12 cellular contexts compared by ENCODE assay signal in the genomic region with DNA sequence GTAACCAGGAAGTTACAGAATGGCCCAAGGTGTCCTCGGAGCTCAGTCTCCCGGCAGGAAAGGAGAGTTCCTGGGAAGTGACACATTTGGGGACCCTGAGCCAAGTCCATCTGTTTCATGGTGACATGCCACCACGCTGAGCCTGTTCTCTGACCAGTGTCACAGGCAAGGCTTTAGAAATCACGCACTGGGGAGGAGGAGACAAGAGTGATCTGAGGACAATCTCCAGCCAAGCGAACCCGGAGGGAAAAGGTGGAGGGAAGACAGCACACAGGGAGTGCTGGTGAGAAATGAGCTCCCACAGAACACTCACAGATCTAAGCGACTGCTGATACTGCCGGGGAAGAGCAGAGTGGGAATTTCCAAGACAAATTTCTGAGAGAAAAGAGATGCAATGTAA. TPM values are rescaled to one million over a fixed set of nuclear protein-coding genes. Genes with fewer than 3 reads are reported as not detected.
A peak's percentile ranks its signal among the peaks of the same experiment; 100 is the strongest.
DNase-seq lines count a peak whose midpoint lies in the region; ATAC-seq and TF ChIP-seq lines count a peak whose summit lies in the region.
"Not testable (repeated sequence)": the region's sequence is repeated elsewhere in the genome, so short reads cannot be mapped to it uniquely, and the experiment has no call there.
"Had no signal": no experiment of that assay in that cellular context is flagged by ENCODE, and none has a peak within 500 bp of the region (broad histone marks: within the 10 kb centered on the region; RNA-seq: fewer than 3 reads in every experiment).

No MANE protein-coding gene starts in this region.

- H3K27me3 ChIP-seq in GM23338 (ENCODE audit: insufficient read depth); neural progenitor cell: not testable (repeated sequence)

- H2AFZ ChIP-seq in GM23338: peak overlapping the region; percentile 78; the same call in 1 of the 2 replicates
- not testable (repeated sequence) for H2AFZ ChIP-seq in neural progenitor cell (replicated peaks)

- not testable (repeated sequence) for H3K36me3 Mint-ChIP-seq in GM23338 (ENCODE audit: low read depth); brain; neural progenitor cell

- not testable (repeated sequence) for H3K36me3 ChIP-seq in GM23338 (ENCODE audit: insufficient read depth); mucosa of descending colon (ENCODE audit: low read depth); neural progenitor cell

- H3K4me2 ChIP-seq in GM23338, neural progenitor cell: not testable (repeated sequence)

- H3K9me3 Mint-ChIP-seq in GM23338, brain, neural progenitor cell: not testable (repeated sequence)

- H3K27me3 Mint-ChIP-seq in GM23338 (ENCODE audit: insufficient read depth, low read depth, poor library complexity): peaks cover 17% of the 10 kb centered on the region
- not testable (repeated sequence) for H3K27me3 Mint-ChIP-seq in brain; neural progenitor cell (ENCODE audit: insufficient read depth, low read depth)

- not testable (repeated sequence) for H3K4me3 Mint-ChIP-seq in GM23338, neural progenitor cell
- peak overlapping the region in 1 of 5 experiments; percentile 2 for H3K4me3 Mint-ChIP-seq in brain

- not testable (repeated sequence) for H3K27ac ChIP-seq in GM23338 (ENCODE audit: low read depth); neural progenitor cell

- H3K27ac Mint-ChIP-seq in GM23338: not testable (repeated sequence)
- H3K27ac Mint-ChIP-seq in brain: peak overlapping the region in 3 of 5 experiments; percentile 16 to 53 (median 35)
- H3K27ac Mint-ChIP-seq in neural progenitor cell: peak overlapping the region; percentile 13

- not testable (repeated sequence) for H3F3A ChIP-seq in GM23338 (replicated peaks; ENCODE audit: low read depth); neural progenitor cell (ENCODE audit: low read depth)

- not testable (repeated sequence) for TF ChIP-seq CTCF in GM23338 (conservative IDR thresholded peaks at IDR 0.05; ENCODE audit: low read depth in 2 of 2); brain (conservative IDR thresholded peaks at IDR 0.05); mucosa of descending colon (IDR thresholded peaks at IDR 0.05); neural progenitor cell (IDR thresholded peaks at IDR 0.05)

- H3K9ac ChIP-seq in neural progenitor cell: not testable (repeated sequence)

- H3K4me1 Mint-ChIP-seq in GM23338 (peaks cover 44% of the 10 kb centered on the region), brain (peaks cover 28% of the 10 kb centered on the region), neural progenitor cell (peaks cover 41% of the 10 kb centered on the region)

- peaks cover 16% of the 10 kb centered on the region for H3K4me1 ChIP-seq in GM23338 (ENCODE audit: insufficient read depth)
- not testable (repeated sequence) for H3K4me1 ChIP-seq in mucosa of descending colon (ENCODE audit: low read depth); neural progenitor cell

- not testable (repeated sequence) for H3K79me2 ChIP-seq in GM23338 (replicated peaks; ENCODE audit: insufficient read depth); neural progenitor cell (ENCODE audit: low read depth)

- DNase-seq in GM23338 (ENCODE audit: low spot score); mucosa of descending colon; neural progenitor cell (ENCODE audit: low spot score): not testable (repeated sequence)
- DNase-seq in islet precursor cell: peak; percentile 30

- not testable (repeated sequence) for H3K4me3 ChIP-seq in GM23338, mucosa of descending colon, neural progenitor cell

- ATAC-seq in GM23338: not testable (repeated sequence)
- ATAC-seq in mucosa of descending colon: peak; percentile 29

- not testable (repeated sequence) for H3K9me2 ChIP-seq in GM23338 (ENCODE audit: insufficient read depth)

- not testable (repeated sequence) for H4K20me1 ChIP-seq in GM23338 (replicated peaks; ENCODE audit: insufficient read depth); neural progenitor cell (ENCODE audit: low read depth)

- intact Hi-C loops in mucosa of descending colon (cut with DNase I, micrococcal nuclease): not testable (repeated sequence)

- not testable (repeated sequence) for H3K9me3 ChIP-seq in mucosa of descending colon; neural progenitor cell (ENCODE audit: low read depth)

RNA-seq across cellular contexts. Expression of a gene that starts 1.8 kb away (rescaled TPM):
- total RNA-seq in GM23338 (2014; rRNA removed; shearing (Covaris generic)): not detected in 2 replicates
- polyA plus RNA-seq in GM23338 (2016; fragmentation: Nextera tagmentation; extraction: Ambion mirVana) (not detected in 2 replicates), brain (ENCODE audit: insufficient read depth, low read depth, low replicate concordance) (not detected)
- total RNA-seq in mucosa of descending colon (under 1 TPM in 2 of 3 donors, not detected in 1; 0.34 to 0.75 TPM), neural progenitor cell (ENCODE audit: low replicate concordance) (0.12 TPM in 1 of 2 replicates, not detected in the other)
- total RNA-seq: A673; CD4-positive, alpha-beta memory T cell; Daoy; H9 had no signal
- polyA plus RNA-seq: AG04450; CD14-positive monocyte; CD4-positive, alpha-beta memory T cell; IgD-negative memory B cell had no signal

RNA-seq across cellular contexts. Expression of a gene that starts 15.5 kb away (rescaled TPM):
- not detected in 2 replicates for total RNA-seq in GM23338 (2014; rRNA removed; shearing (Covaris generic))
- not detected in 2 replicates for polyA plus RNA-seq in GM23338 (2016; fragmentation: Nextera tagmentation; extraction: Ambion mirVana)
- not detected for polyA plus RNA-seq in brain (ENCODE audit: insufficient read depth, low read depth, low replicate concordance)
- not detected for total RNA-seq in mucosa of descending colon
- total RNA-seq in neural progenitor cell (ENCODE audit: low replicate concordance): not detected in 2 replicates
- total RNA-seq: A673; CD4-positive, alpha-beta memory T cell; Daoy; H9 had no signal
- polyA plus RNA-seq: AG04450; CD14-positive monocyte; CD4-positive, alpha-beta memory T cell; IgD-negative memory B cell had no signal

RNA-seq across cellular contexts. Expression of a gene that starts 19.0 kb away (rescaled TPM):
- not detected in 2 replicates for total RNA-seq in GM23338 (2014; rRNA removed; shearing (Covaris generic))
- polyA plus RNA-seq in GM23338 (2016; fragmentation: Nextera tagmentation; extraction: Ambion mirVana) (0.24 TPM in 1 of 2 replicates, not detected in the other), brain (ENCODE audit: insufficient read depth, low read depth, low replicate concordance) (not detected)
- total RNA-seq in mucosa of descending colon (1 to 10 TPM in 1 of 3 donors, under 1 TPM in 1, not detected in 1; 0.60 to 1.4 TPM), neural progenitor cell (ENCODE audit: low replicate concordance) (0.15 TPM in 1 of 2 replicates, not detected in the other)
- total RNA-seq: A673; CD4-positive, alpha-beta memory T cell; Daoy; H9 had no signal
- polyA plus RNA-seq: AG04450; CD14-positive monocyte; CD4-positive, alpha-beta memory T cell; IgD-negative memory B cell had no signal

RNA-seq across cellular contexts. Expression of a gene that starts 29.4 kb away (rescaled TPM):
- total RNA-seq in GM23338 (2014; rRNA removed; shearing (Covaris generic)): not detected in 2 replicates
- polyA plus RNA-seq in GM23338 (2016; fragmentation: Nextera tagmentation; extraction: Ambion mirVana) (not detected in 2 replicates), brain (ENCODE audit: insufficient read depth, low read depth, low replicate concordance) (not detected)
- total RNA-seq in mucosa of descending colon (1 to 10 TPM in 1 of 3 donors, under 1 TPM in 1, not detected in 1; 0.35 to 1.1 TPM), neural progenitor cell (ENCODE audit: low replicate concordance) (not detected in 2 replicates)
- total RNA-seq: A673; CD4-positive, alpha-beta memory T cell; Daoy; H9 had no signal
- polyA plus RNA-seq: CD14-positive monocyte; CD4-positive, alpha-beta memory T cell; IgD-negative memory B cell had no signal

RNA-seq across cellular contexts. Expression of a gene that starts 40.1 kb away (rescaled TPM):
- total RNA-seq in GM23338 (2014; rRNA removed; shearing (Covaris generic)): not detected in 2 replicates
- not detected in 2 replicates for polyA plus RNA-seq in GM23338 (2016; fragmentation: Nextera tagmentation; extraction: Ambion mirVana)
- not detected for polyA plus RNA-seq in brain (ENCODE audit: insufficient read depth, low read depth, low replicate concordance)
- total RNA-seq in mucosa of descending colon: under 1 TPM in 2 of 3 donors, not detected in 1; 0.27 to 0.75 TPM
- total RNA-seq in neural progenitor cell (ENCODE audit: low replicate concordance): not detected in 2 replicates
- total RNA-seq: A673; CD4-positive, alpha-beta memory T cell; Daoy; H9 had no signal
- polyA plus RNA-seq: AG04450; CD14-positive monocyte; CD4-positive, alpha-beta memory T cell; IgD-negative memory B cell had no signal
